ENCODE assay signal across 21 cellular contexts in the genomic region with DNA sequence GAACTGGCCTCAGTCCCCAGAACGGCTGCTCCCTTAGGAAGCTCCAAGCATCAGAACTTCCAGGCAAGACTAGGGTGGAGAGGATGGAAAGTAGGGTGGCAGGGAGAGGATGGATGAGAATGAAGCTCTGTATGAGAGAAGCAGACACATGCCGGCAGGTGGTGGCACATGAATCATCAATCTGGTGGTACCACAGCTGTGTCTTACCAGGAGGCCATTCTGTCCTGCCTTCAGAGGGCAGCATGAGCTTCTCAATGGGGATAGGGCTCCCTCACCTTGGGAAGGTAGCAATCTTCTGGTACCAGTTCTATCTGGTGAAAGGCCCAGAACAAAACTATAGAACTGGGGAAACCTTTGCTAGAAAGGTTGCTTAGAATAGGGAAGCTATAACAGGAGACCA. TPM values are rescaled to one million over a fixed set of nuclear protein-coding genes. Genes with fewer than 3 reads are reported as not detected.
A peak's percentile ranks its signal among the peaks of the same experiment; 100 is the strongest.
DNase-seq lines count a peak whose midpoint lies in the region; ATAC-seq, FAIRE-seq and TF ChIP-seq lines count a peak whose summit lies in the region.
"Had no signal": no experiment of that assay in that cellular context is flagged by ENCODE, and none has a peak within 500 bp of the region (broad histone marks: within the 10 kb centered on the region; RNA-seq: fewer than 3 reads in every experiment).

No MANE protein-coding gene starts in this region.

- no peak for FAIRE-seq in HepG2 (lab: Jason Lieb, UNC)
- FAIRE-seq: frontal cortex had no signal

- no peak overlapping the region for H3K4me3 ChIP-seq in HepG2 (replicated peaks in 1 of 3; ENCODE audit: insufficient read depth in 1 of 3, low read depth in 2 of 3, low read length in 3 of 3)
- H3K4me3 ChIP-seq: GM23338, spleen, tibial artery had no signal

- no peak overlapping the region for H2AFZ ChIP-seq in HepG2 (ENCODE audit: low read length)
- H2AFZ ChIP-seq: GM23338 had no signal

- TF ChIP-seq CTCF in HepG2 (CRISPR knock-in tag; IDR thresholded peaks at IDR 0.05): peak; percentile 56

- intact Hi-C loops in HepG2 (cut with micrococcal nuclease; ENCODE audit: unreplicated experiment) (loop anchor here (5.0 kb wide), 1 partner anchor 218 kb away; no protein-coding TSS in a partner anchor), Right ventricle myocardium inferior (cut with DNase I) (no loop called here)

- in situ Hi-C loops in HepG2 (cut with HindIII; ENCODE audit: extremely low pct_ligation_motif_present, low pct_unique_long_range_greater_than_20kb): no loop called here

- POLR2A ChIA-PET in HepG2 (lab: Yijun Ruan, JAX): no interaction called here

- no TSS peak for BruUV-seq in HepG2 (replicated peaks; lab: Mats Ljungman, UMichigan)

- CTCF ChIA-PET in HepG2 (lab: Yijun Ruan, JAX; ENCODE audit: low intra/inter-chr PET ratio, low total read pairs): no interaction called here

- H3K27ac ChIP-seq in HepG2 (ENCODE audit: extremely low read length, insufficient read depth, low read length): no peak overlapping the region
- H3K27ac ChIP-seq: 22Rv1, neutrophil, spleen, tibial artery had no signal

- WGBS in HepG2 (ENCODE audit: low lambda C conversion rate): 46% methylated on average over 2 of the region's 2 CpGs

- no peak overlapping the region for H3K9ac ChIP-seq in HepG2 (ENCODE audit: insufficient read depth, low read depth, low read length)

- TF ChIP-seq EP300 in HepG2 (IDR thresholded peaks at IDR 0.05; ENCODE audit: low read depth in 2 of 2, low read length in 2 of 2) (no peak), HepG2 (CRISPR knock-in tag; IDR thresholded peaks at IDR 0.05; ENCODE audit: borderline replicate concordance) (no peak)

- H3K27me3 ChIP-seq in HepG2 (ENCODE audit: control insufficient read depth in 1 of 2, insufficient read depth in 2 of 2, low read length in 2 of 2): peaks cover 0 to 15% of the 10 kb centered on the region in 2 experiments; a peak in 2 of 5 replicates
- H3K27me3 ChIP-seq: neutrophil, spleen, tibial artery had no signal

- peak; percentile 19 for DNase-seq in DMS53 (lab: John Stamatoyannopoulos, UW)
- DNase-seq in DMS53 treated with DMSO at 0.1 percent for 48 hours (lab: John Stamatoyannopoulos, UW; ENCODE audit: unreplicated experiment): no peak
- DNase-seq in SW480 (ENCODE audit: low spot score): peak; percentile 18
- peak; percentile 5 for DNase-seq in HepG2 (ENCODE audit: low spot score)
- DNase-seq in superior temporal gyrus (ENCODE audit: extremely low spot score): peak; percentile 69
- DNase-seq in ecto neural progenitor cell (ENCODE audit: low spot score): no peak
- DNase-seq in RPMI8226: no peak
- DNase-seq in Right ventricle myocardium inferior (ENCODE audit: missing footprints): no peak
- DNase-seq: activated naive CD4-positive, alpha-beta T cell treated with anti-CD3 and anti-CD28 coated beads for 36 hours; activated T-cell treated with anti-CD3 and anti-CD28 coated beads, Interleukin-2, amount 50 U/mL, for 72 hours; erythroblast; NCI-H1417; NCI-H524; spleen; stimulated activated CD4-positive, alpha-beta T cell treated with anti-CD3 and anti-CD28 coated beads, Interleukin-4, amount 100 ng/mL, for 4 hours; tibial artery had no signal

- H3K4me2 ChIP-seq in HepG2 (ENCODE audit: low read depth, low read length): no peak overlapping the region
- H3K4me2 ChIP-seq: GM23338 had no signal

- ATAC-seq in HepG2: peak; percentile 70
- no peak for ATAC-seq in Right ventricle myocardium inferior
- ATAC-seq: activated CD4-positive, CD25-positive, alpha-beta regulatory T cell treated with anti-CD3 and anti-CD28 coated beads, Interleukin-2, amount 50 U/mL, for 24 hours; activated T-cell treated with anti-CD3 and anti-CD28 coated beads, Interleukin-2, amount 50 U/mL, for 72 hours; GM23338 had no signal

- H3K4me1 ChIP-seq in HepG2 (ENCODE audit: insufficient read depth, low read length): peaks cover 16% of the 10 kb centered on the region

- TF ChIP-seq POLR2A in HepG2 (IDR thresholded peaks at IDR 0.05; ENCODE audit: insufficient read depth in 1 of 2, low read depth in 2 of 2, low read length in 2 of 2): no peak

- no peak for TF ChIP-seq RAD21 in HepG2 (CRISPR knock-in tag; IDR thresholded peaks at IDR 0.05)

- no peaks in the 10 kb centered on the region for H3K79me2 ChIP-seq in HepG2 (ENCODE audit: insufficient read depth, low read length)

- no peaks in the 10 kb centered on the region for H4K20me1 ChIP-seq in HepG2 (ENCODE audit: insufficient read depth, low read length)

- no peaks in the 10 kb centered on the region for H3K36me3 ChIP-seq in HepG2 (replicated peaks in 1 of 2; ENCODE audit: control insufficient read depth in 1 of 2, insufficient read depth in 2 of 2, low read length in 2 of 2)
- H3K36me3 ChIP-seq: neutrophil, spleen, tibial artery had no signal

- H3K9me3 ChIP-seq in HepG2 (ENCODE audit: low read length): no peaks in the 10 kb centered on the region
- H3K9me3 ChIP-seq: neutrophil, spleen, tibial artery had no signal

TF ChIP-seq in HepG2, 621 proteins besides CTCF, POLR2A, EP300 and RAD21:
- TF ChIP-seq, protein P1, sequence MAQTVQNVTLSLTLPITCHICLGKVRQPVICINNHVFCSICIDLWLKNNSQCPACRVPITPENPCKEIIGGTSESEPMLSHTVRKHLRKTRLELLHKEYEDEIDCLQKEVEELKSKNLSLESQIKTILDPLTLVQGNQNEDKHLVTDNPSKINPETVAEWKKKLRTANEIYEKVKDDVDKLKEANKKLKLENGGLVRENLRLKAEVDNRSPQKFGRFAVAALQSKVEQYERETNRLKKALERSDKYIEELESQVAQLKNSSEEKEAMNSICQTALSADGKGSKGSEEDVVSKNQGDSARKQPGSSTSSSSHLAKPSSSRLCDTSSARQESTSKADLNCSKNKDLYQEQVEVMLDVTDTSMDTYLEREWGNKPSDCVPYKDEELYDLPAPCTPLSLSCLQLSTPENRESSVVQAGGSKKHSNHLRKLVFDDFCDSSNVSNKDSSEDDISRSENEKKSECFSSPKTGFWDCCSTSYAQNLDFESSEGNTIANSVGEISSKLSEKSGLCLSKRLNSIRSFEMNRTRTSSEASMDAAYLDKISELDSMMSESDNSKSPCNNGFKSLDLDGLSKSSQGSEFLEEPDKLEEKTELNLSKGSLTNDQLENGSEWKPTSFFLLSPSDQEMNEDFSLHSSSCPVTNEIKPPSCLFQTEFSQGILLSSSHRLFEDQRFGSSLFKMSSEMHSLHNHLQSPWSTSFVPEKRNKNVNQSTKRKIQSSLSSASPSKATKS (CRISPR knock-in tag; IDR thresholded peaks at IDR 0.05): no peak
- TF ChIP-seq STAG1 (CRISPR knock-in tag; IDR thresholded peaks at IDR 0.05): peak; percentile 61

RNA-seq across cellular contexts. Expression of gene PYGL, which starts 55.4 kb away (rescaled TPM):
- total RNA-seq in HepG2 (2016; rRNA removed; fragmentation: Illumina TruSeq; extraction: Trizol): 110 and 138 TPM in 2 replicates
- total RNA-seq in HepG2 (2016; cell fraction: cytosol; rRNA removed; fragmentation: Illumina TruSeq; extraction: Trizol; ENCODE audit: low read depth): 24.2 and 25.1 TPM in 2 replicates
- total RNA-seq in HepG2 (2016; cell fraction: insoluble cytoplasmic fraction; rRNA removed; fragmentation: Illumina TruSeq; extraction: Trizol): 104 and 122 TPM in 2 replicates
- total RNA-seq in HepG2 (2016; cell fraction: membrane; rRNA removed; fragmentation: Illumina TruSeq; extraction: Trizol): 42.2 and 48.9 TPM in 2 replicates
- 69.1 and 77.8 TPM in 2 replicates for total RNA-seq in HepG2 (2016; cell fraction: nucleus; rRNA removed; fragmentation: Illumina TruSeq; extraction: Trizol)
- polyA plus RNA-seq in HepG2 (2011; rRNA removed): 93.4 and 98.4 TPM in 2 replicates
- polyA plus RNA-seq in HepG2 (2011; cell fraction: cytosol; rRNA removed): 56.3 and 63.7 TPM in 2 replicates
- polyA plus RNA-seq in HepG2 (2011; cell fraction: nucleus; rRNA removed): 149 and 157 TPM in 2 replicates
- 83.7 and 96.3 TPM in 2 replicates for polyA plus RNA-seq in HepG2 (2012)
- polyA plus RNA-seq in HepG2 (2016; cell fraction: cytosol; fragmentation: Illumina TruSeq; extraction: Trizol; ENCODE audit: low read depth): 8.8 and 10.5 TPM in 2 replicates
- 95.4 and 102 TPM in 2 replicates for polyA plus RNA-seq in HepG2 (2016; cell fraction: insoluble cytoplasmic fraction; fragmentation: Illumina TruSeq; extraction: Trizol; ENCODE audit: low read depth)
- 16.6 and 19.8 TPM in 2 replicates for polyA plus RNA-seq in HepG2 (2016; cell fraction: membrane; fragmentation: Illumina TruSeq; extraction: Trizol; ENCODE audit: low read depth)
- 103 and 119 TPM in 2 replicates for polyA plus RNA-seq in HepG2 (2016; cell fraction: nucleus; fragmentation: Illumina TruSeq; extraction: Trizol; ENCODE audit: insufficient read depth, low read depth)
- polyA minus RNA-seq in HepG2 (2011; rRNA and poly(A)+ RNA removed; ENCODE audit: low replicate concordance): 42.1 and 79.4 TPM in 2 replicates
- polyA minus RNA-seq in HepG2 (2011; cell fraction: cytosol; rRNA and poly(A)+ RNA removed): 85.3 and 93.5 TPM in 2 replicates
- 147 and 159 TPM in 2 replicates for polyA minus RNA-seq in HepG2 (2011; cell fraction: nucleus; rRNA and poly(A)+ RNA removed)
- 9.8 TPM for total RNA-seq in Right ventricle myocardium inferior

Comparison
In these comparisons a context has a peak if more than half of its experiments do, and no peak if none do; other contexts are left out.
1. DNase-seq: peak in DMS53 (single experiment), SW480 (single experiment), HepG2 (single experiment) and superior temporal gyrus (single experiment); none in DMS53 treated with DMSO at 0.1 percent for 48 hours (single experiment), ecto neural progenitor cell (single experiment), RPMI8226 (single experiment) and Right ventricle myocardium inferior (single experiment).